Comparison of ENCODE assay signal across 16 cellular contexts in the genomic region with DNA sequence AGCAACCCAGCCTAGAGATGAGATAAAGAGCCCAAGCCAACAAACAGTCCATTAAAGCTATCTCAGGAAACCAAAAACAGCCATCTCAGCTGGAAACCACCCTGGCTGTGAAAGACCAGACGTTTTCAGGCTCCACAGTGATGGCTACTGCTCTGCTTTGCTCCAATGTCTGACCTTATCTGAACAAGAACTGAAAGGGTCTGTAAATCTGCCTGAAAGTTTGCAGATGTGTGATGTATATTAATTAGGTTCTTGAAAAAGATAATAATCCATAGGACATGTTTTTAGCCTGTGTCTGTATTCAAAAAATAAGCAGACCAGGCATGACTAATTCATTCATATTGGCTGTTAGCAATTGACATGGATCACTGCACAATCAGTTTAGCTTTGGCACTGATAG.
DNase-seq lines count a peak whose midpoint lies in the region; ATAC-seq and TF ChIP-seq lines count a peak whose summit lies in the region.
"Had no signal": no experiment of that assay in that cellular context is flagged by ENCODE, and none has a peak within 500 bp of the region (broad histone marks: within the 10 kb centered on the region; RNA-seq: fewer than 3 reads in every experiment).

No MANE protein-coding gene starts in this region.

- H3K27ac Mint-ChIP-seq in natural killer cell treated with Interleukin-12 subunit alpha and Interleukin-12 subunit beta and Interleukin-15 and Interleukin-18, amount 100 ng/mL, for 72 hours: no peak overlapping the region
- H3K27ac Mint-ChIP-seq: GM23338, HFFc6 had no signal

- DNase-seq in BE2C (peak; percentile 56), NCI-H1694 (lab: John Stamatoyannopoulos, UW) (peak; percentile 40), iris pigment epithelial cell (ENCODE audit: low read depth) (peak; percentile 1), occipital lobe (lab: John Stamatoyannopoulos, UW) (no peak), UCSD-AML1 (lab: John Stamatoyannopoulos, UW; ENCODE audit: unreplicated experiment) (no peak)
- no peak for DNase-seq in natural killer cell treated with Interleukin-12 subunit alpha and Interleukin-12 subunit beta and Interleukin-15 and Interleukin-18, amount 100 ng/mL, for 72 hours (ENCODE audit: low spot score)
- DNase-seq: Caco-2, DND-41, HFFc6, KBM-7, NCI-H1436 treated with DMSO at 0.1 percent for 48 hours, NCI-H510A treated with DMSO at 0.1 percent for 48 hours, OCI-M1 had no signal

- peak; percentile 49; the same call in 1 of the 3 replicates for ATAC-seq in SK-N-SH treated with all-trans-retinoic acid at 6 μM for 48 hours
- ATAC-seq in HG03439 (IDR thresholded peaks at IDR 0.05; ENCODE audit: unreplicated experiment): no peak
- ATAC-seq in natural killer cell treated with Interleukin-12 subunit alpha and Interleukin-12 subunit beta and Interleukin-15 and Interleukin-18, amount 100 ng/mL, for 72 hours: no peak
- ATAC-seq: GM23338 had no signal

- H3K4me3 ChIP-seq in BE2C (ENCODE audit: low read depth, low read length): no peak overlapping the region
- H3K4me3 ChIP-seq: GM23338 had no signal

- no peaks in the 10 kb centered on the region for H3K27me3 Mint-ChIP-seq in natural killer cell treated with Interleukin-12 subunit alpha and Interleukin-12 subunit beta and Interleukin-15 and Interleukin-18, amount 100 ng/mL, for 72 hours

- no peaks in the 10 kb centered on the region for H3K9me3 ChIP-seq in BE2C
- H3K9me3 ChIP-seq: Caco-2 had no signal

- no peaks in the 10 kb centered on the region for H3K36me3 ChIP-seq in BE2C

- H3K4me3 Mint-ChIP-seq in natural killer cell treated with Interleukin-12 subunit alpha and Interleukin-12 subunit beta and Interleukin-15 and Interleukin-18, amount 100 ng/mL, for 72 hours: no peak overlapping the region
- H3K4me3 Mint-ChIP-seq: GM23338, HFFc6 had no signal

- H3K9me3 Mint-ChIP-seq in natural killer cell treated with Interleukin-12 subunit alpha and Interleukin-12 subunit beta and Interleukin-15 and Interleukin-18, amount 100 ng/mL, for 72 hours: peaks cover 5% of the 10 kb centered on the region
- H3K9me3 Mint-ChIP-seq: HFFc6 had no signal

- peaks cover 4% of the 10 kb centered on the region for H3K36me3 Mint-ChIP-seq in natural killer cell treated with Interleukin-12 subunit alpha and Interleukin-12 subunit beta and Interleukin-15 and Interleukin-18, amount 100 ng/mL, for 72 hours

- H3K4me1 ChIP-seq in BE2C: peaks cover 4% of the 10 kb centered on the region
- H3K4me1 ChIP-seq: Caco-2 had no signal

- H3K4me1 Mint-ChIP-seq in natural killer cell treated with Interleukin-12 subunit alpha and Interleukin-12 subunit beta and Interleukin-15 and Interleukin-18, amount 100 ng/mL, for 72 hours (ENCODE audit: low read depth in 2 of 2): no peaks in the 10 kb centered on the region

- peaks cover 9% of the 10 kb centered on the region for H3K27me3 ChIP-seq in BE2C

- no peak for TF ChIP-seq CTCF in BE2C (IDR thresholded peaks at IDR 0.05; ENCODE audit: low read depth, low read length)

TF ChIP-seq in SK-N-SH treated with all-trans-retinoic acid at 6 μM for 48 hours, 23 proteins besides CTCF, POLR2A, EP300 and RAD21:
- TF ChIP-seq, protein P1, sequence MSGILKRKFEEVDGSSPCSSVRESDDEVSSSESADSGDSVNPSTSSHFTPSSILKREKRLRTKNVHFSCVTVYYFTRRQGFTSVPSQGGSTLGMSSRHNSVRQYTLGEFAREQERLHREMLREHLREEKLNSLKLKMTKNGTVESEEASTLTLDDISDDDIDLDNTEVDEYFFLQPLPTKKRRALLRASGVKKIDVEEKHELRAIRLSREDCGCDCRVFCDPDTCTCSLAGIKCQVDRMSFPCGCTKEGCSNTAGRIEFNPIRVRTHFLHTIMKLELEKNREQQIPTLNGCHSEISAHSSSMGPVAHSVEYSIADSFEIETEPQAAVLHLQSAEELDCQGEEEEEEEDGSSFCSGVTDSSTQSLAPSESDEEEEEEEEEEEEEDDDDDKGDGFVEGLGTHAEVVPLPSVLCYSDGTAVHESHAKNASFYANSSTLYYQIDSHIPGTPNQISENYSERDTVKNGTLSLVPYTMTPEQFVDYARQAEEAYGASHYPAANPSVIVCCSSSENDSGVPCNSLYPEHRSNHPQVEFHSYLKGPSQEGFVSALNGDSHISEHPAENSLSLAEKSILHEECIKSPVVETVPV (CRISPR knock-in tag; IDR thresholded peaks at IDR 0.05): 0 out of 2 replicates have a peak, but pooled peaks have one; percentile 28
- TF ChIP-seq TCF4 (CRISPR knock-in tag; IDR thresholded peaks at IDR 0.05; ENCODE audit: borderline replicate concordance) (peak; percentile 94; the same call in 1 of the 2 replicates), PPARA (CRISPR knock-in tag; IDR thresholded peaks at IDR 0.05; ENCODE audit: borderline replicate concordance) (no peak), ZNF565 (CRISPR knock-in tag; conservative IDR thresholded peaks at IDR 0.05; ENCODE audit: low read depth) (no peak), ZC3H10 (CRISPR knock-in tag; IDR thresholded peaks at IDR 0.05) (no peak), ZFP3 (CRISPR knock-in tag; IDR thresholded peaks at IDR 0.05) (no peak), TOX (CRISPR knock-in tag; IDR thresholded peaks at IDR 0.05; ENCODE audit: borderline replicate concordance) (no peak), RARB (CRISPR knock-in tag; IDR thresholded peaks at IDR 0.05) (no peak), ZFP30 (CRISPR knock-in tag; IDR thresholded peaks at IDR 0.05) (no peak)
- TF ChIP-seq, protein P2, sequence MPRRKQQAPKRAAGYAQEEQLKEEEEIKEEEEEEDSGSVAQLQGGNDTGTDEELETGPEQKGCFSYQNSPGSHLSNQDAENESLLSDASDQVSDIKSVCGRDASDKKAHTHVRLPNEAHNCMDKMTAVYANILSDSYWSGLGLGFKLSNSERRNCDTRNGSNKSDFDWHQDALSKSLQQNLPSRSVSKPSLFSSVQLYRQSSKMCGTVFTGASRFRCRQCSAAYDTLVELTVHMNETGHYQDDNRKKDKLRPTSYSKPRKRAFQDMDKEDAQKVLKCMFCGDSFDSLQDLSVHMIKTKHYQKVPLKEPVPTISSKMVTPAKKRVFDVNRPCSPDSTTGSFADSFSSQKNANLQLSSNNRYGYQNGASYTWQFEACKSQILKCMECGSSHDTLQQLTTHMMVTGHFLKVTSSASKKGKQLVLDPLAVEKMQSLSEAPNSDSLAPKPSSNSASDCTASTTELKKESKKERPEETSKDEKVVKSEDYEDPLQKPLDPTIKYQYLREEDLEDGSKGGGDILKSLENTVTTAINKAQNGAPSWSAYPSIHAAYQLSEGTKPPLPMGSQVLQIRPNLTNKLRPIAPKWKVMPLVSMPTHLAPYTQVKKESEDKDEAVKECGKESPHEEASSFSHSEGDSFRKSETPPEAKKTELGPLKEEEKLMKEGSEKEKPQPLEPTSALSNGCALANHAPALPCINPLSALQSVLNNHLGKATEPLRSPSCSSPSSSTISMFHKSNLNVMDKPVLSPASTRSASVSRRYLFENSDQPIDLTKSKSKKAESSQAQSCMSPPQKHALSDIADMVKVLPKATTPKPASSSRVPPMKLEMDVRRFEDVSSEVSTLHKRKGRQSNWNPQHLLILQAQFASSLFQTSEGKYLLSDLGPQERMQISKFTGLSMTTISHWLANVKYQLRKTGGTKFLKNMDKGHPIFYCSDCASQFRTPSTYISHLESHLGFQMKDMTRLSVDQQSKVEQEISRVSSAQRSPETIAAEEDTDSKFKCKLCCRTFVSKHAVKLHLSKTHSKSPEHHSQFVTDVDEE (CRISPR knock-in tag; IDR thresholded peaks at IDR 0.05): peak; percentile 86; the same call in 1 of the 2 replicates

Comparison
In these comparisons a context has a peak if more than half of its experiments do, and no peak if none do; other contexts are left out.
1. DNase-seq: peak in BE2C (single experiment), NCI-H1694 (single experiment) and iris pigment epithelial cell (single experiment); none in occipital lobe (single experiment), natural killer cell treated with Interleukin-12 subunit alpha and Interleukin-12 subunit beta and Interleukin-15 and Interleukin-18, amount 100 ng/mL, for 72 hours (single experiment) and UCSD-AML1 (single experiment).